Comparison of ENCODE assay signal across 1 cellular context in genomic region chr15:84883916-84884781, GRCh38.
TF ChIP-seq lines count a peak whose summit lies in the region.

Gene SLC28A1 (plus strand): TSS chr15:84884662. CDS start chr15:84887761, 3,099 bp downstream.

TF ChIP-seq in HepG2, 621 proteins besides CTCF, POLR2A, EP300 and RAD21 (continued from another document and continues in another):
- TF ChIP-seq, protein P1, sequence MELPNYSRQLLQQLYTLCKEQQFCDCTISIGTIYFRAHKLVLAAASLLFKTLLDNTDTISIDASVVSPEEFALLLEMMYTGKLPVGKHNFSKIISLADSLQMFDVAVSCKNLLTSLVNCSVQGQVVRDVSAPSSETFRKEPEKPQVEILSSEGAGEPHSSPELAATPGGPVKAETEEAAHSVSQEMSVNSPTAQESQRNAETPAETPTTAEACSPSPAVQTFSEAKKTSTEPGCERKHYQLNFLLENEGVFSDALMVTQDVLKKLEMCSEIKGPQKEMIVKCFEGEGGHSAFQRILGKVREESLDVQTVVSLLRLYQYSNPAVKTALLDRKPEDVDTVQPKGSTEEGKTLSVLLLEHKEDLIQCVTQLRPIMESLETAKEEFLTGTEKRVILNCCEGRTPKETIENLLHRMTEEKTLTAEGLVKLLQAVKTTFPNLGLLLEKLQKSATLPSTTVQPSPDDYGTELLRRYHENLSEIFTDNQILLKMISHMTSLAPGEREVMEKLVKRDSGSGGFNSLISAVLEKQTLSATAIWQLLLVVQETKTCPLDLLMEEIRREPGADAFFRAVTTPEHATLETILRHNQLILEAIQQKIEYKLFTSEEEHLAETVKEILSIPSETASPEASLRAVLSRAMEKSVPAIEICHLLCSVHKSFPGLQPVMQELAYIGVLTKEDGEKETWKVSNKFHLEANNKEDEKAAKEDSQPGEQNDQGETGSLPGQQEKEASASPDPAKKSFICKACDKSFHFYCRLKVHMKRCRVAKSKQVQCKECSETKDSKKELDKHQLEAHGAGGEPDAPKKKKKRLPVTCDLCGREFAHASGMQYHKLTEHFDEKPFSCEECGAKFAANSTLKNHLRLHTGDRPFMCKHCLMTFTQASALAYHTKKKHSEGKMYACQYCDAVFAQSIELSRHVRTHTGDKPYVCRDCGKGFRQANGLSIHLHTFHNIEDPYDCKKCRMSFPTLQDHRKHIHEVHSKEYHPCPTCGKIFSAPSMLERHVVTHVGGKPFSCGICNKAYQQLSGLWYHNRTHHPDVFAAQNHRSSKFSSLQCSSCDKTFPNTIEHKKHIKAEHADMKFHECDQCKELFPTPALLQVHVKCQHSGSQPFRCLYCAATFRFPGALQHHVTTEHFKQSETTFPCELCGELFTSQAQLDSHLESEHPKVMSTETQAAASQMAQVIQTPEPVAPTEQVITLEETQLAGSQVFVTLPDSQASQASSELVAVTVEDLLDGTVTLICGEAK (IDR thresholded peaks at IDR 0.05) = no peak
- TF ChIP-seq, protein P1 (CRISPR knock-in tag; IDR thresholded peaks at IDR 0.05) = peak; percentile 25; the same call in 1 of the 2 replicates
- TF ChIP-seq GABPA (IDR thresholded peaks at IDR 0.05; ENCODE audit: low read depth, low read length) (no peak), GABPA (CRISPR knock-in tag; IDR thresholded peaks at IDR 0.05; ENCODE audit: low read depth) (no peak), HNF1B (CRISPR knock-in tag; IDR thresholded peaks at IDR 0.05) (peak; percentile 77; the same call in 1 of the 2 replicates), SOX5 (CRISPR knock-in tag; IDR thresholded peaks at IDR 0.05; ENCODE audit: borderline replicate concordance) (peak; percentile 53; the same call in 1 of the 2 replicates), ZNF263 (CRISPR knock-in tag; IDR thresholded peaks at IDR 0.05) (peak; percentile 47; the same call in 1 of the 2 replicates), SPEN (CRISPR knock-in tag; IDR thresholded peaks at IDR 0.05; ENCODE audit: low read depth) (no peak), NCOR1 (IDR thresholded peaks at IDR 0.05; ENCODE audit: borderline replicate concordance, low read length) (peak; percentile 92), MLX (CRISPR knock-in tag; IDR thresholded peaks at IDR 0.05) (peak; percentile 93), ZNF644 (CRISPR knock-in tag; IDR thresholded peaks at IDR 0.05; ENCODE audit: low read depth) (peak; percentile 65; the same call in 1 of the 2 replicates), BCL6 (CRISPR knock-in tag; IDR thresholded peaks at IDR 0.05) (0 out of 2 replicates have a peak, but pooled peaks have one; percentile 15), ONECUT2 (CRISPR knock-in tag; IDR thresholded peaks at IDR 0.05) (no peak), HNF4G (IDR thresholded peaks at IDR 0.05; ENCODE audit: borderline replicate concordance, low read depth, low read length) (peak; percentile 93), HNF4G (CRISPR knock-in tag; IDR thresholded peaks at IDR 0.05; ENCODE audit: borderline replicate concordance, low read depth) (peak; percentile 69; the same call in 1 of the 2 replicates), POLR2AphosphoS5 (IDR thresholded peaks at IDR 0.05; ENCODE audit: low read depth, low read length) (peak; percentile 84), ZNF333 (CRISPR knock-in tag; IDR thresholded peaks at IDR 0.05; ENCODE audit: borderline replicate concordance) (no peak), SOX13 (IDR thresholded peaks at IDR 0.05) (no peak), SOX13 (CRISPR knock-in tag; conservative IDR thresholded peaks at IDR 0.05 in 1 of 2, IDR thresholded peaks at IDR 0.05 in 1 of 2) (peak in 1 of 2 experiments; percentile 14; a peak in 1 of 4 replicates), ZNF350 (CRISPR knock-in tag; IDR thresholded peaks at IDR 0.05; ENCODE audit: borderline replicate concordance, low read depth) (peak; percentile 59; the same call in 1 of the 2 replicates), SMC3 (IDR thresholded peaks at IDR 0.05; ENCODE audit: low read length) (peak; percentile 31; the same call in 1 of the 2 replicates), STAG1 (CRISPR knock-in tag; IDR thresholded peaks at IDR 0.05) (peak; percentile 25), MED1 (CRISPR knock-in tag; IDR thresholded peaks at IDR 0.05) (no peak)
- TF ChIP-seq, protein P2, sequence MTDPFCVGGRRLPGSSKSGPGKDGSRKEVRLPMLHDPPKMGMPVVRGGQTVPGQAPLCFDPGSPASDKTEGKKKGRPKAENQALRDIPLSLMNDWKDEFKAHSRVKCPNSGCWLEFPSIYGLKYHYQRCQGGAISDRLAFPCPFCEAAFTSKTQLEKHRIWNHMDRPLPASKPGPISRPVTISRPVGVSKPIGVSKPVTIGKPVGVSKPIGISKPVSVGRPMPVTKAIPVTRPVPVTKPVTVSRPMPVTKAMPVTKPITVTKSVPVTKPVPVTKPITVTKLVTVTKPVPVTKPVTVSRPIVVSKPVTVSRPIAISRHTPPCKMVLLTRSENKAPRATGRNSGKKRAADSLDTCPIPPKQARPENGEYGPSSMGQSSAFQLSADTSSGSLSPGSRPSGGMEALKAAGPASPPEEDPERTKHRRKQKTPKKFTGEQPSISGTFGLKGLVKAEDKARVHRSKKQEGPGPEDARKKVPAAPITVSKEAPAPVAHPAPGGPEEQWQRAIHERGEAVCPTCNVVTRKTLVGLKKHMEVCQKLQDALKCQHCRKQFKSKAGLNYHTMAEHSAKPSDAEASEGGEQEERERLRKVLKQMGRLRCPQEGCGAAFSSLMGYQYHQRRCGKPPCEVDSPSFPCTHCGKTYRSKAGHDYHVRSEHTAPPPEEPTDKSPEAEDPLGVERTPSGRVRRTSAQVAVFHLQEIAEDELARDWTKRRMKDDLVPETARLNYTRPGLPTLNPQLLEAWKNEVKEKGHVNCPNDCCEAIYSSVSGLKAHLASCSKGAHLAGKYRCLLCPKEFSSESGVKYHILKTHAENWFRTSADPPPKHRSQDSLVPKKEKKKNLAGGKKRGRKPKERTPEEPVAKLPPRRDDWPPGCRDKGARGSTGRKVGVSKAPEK (CRISPR knock-in tag; IDR thresholded peaks at IDR 0.05; ENCODE audit: borderline replicate concordance) = 0 out of 2 replicates have a peak, but pooled peaks have one; percentile 55
- TF ChIP-seq, protein P3, sequence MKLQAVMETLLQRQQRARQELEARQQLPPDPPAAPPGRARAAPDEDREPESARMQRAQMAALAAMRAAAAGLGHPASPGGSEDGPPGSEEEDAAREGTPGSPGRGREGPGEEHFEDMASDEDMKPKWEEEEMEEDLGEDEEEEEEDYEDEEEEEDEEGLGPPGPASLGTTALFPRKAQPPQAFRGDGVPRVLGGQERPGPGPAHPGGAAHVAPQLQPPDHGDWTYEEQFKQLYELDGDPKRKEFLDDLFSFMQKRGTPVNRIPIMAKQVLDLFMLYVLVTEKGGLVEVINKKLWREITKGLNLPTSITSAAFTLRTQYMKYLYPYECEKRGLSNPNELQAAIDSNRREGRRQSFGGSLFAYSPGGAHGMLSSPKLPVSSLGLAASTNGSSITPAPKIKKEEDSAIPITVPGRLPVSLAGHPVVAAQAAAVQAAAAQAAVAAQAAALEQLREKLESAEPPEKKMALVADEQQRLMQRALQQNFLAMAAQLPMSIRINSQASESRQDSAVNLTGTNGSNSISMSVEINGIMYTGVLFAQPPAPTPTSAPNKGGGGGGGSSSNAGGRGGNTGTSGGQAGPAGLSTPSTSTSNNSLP (IDR thresholded peaks at IDR 0.05; ENCODE audit: low read depth, low read length) = peak; percentile 59; the same call in 1 of the 2 replicates
- TF ChIP-seq, protein P4, sequence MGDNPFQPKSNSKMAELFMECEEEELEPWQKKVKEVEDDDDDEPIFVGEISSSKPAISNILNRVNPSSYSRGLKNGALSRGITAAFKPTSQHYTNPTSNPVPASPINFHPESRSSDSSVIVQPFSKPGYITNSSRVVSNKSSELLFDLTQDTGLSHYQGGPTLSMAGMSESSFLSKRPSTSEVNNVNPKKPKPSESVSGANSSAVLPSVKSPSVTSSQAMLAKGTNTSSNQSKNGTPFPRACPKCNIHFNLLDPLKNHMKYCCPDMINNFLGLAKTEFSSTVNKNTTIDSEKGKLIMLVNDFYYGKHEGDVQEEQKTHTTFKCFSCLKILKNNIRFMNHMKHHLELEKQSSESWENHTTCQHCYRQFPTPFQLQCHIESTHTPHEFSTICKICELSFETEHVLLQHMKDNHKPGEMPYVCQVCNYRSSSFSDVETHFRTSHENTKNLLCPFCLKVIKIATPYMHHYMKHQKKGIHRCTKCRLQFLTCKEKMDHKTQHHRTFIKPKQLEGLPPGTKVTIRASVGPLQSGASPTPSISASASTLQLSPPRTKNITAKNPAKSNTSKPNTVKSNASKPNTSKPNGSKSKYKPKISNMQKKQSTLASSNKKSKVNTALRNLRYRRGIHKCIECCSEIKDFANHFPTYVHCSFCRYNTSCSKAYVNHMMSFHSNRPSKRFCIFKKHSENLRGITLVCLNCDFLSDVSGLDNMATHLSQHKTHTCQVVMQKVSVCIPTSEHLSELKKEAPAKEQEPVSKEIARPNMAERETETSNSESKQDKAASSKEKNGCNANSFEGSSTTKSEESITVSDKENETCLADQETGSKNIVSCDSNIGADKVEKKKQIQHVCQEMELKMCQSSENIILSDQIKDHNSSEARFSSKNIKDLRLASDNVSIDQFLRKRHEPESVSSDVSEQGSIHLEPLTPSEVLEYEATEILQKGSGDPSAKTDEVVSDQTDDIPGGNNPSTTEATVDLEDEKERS (CRISPR knock-in tag; IDR thresholded peaks at IDR 0.05) = no peak
- TF ChIP-seq, protein P5, sequence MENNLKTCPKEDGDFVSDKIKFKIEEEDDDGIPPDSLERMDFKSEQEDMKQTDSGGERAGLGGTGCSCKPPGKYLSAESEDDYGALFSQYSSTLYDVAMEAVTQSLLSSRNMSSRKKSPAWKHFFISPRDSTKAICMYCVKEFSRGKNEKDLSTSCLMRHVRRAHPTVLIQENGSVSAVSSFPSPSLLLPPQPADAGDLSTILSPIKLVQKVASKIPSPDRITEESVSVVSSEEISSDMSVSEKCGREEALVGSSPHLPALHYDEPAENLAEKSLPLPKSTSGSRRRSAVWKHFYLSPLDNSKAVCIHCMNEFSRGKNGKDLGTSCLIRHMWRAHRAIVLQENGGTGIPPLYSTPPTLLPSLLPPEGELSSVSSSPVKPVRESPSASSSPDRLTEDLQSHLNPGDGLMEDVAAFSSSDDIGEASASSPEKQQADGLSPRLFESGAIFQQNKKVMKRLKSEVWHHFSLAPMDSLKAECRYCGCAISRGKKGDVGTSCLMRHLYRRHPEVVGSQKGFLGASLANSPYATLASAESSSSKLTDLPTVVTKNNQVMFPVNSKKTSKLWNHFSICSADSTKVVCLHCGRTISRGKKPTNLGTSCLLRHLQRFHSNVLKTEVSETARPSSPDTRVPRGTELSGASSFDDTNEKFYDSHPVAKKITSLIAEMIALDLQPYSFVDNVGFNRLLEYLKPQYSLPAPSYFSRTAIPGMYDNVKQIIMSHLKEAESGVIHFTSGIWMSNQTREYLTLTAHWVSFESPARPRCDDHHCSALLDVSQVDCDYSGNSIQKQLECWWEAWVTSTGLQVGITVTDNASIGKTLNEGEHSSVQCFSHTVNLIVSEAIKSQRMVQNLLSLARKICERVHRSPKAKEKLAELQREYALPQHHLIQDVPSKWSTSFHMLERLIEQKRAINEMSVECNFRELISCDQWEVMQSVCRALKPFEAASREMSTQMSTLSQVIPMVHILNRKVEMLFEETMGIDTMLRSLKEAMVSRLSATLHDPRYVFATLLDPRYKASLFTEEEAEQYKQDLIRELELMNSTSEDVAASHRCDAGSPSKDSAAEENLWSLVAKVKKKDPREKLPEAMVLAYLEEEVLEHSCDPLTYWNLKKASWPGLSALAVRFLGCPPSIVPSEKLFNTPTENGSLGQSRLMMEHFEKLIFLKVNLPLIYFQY (CRISPR knock-in tag; IDR thresholded peaks at IDR 0.05; ENCODE audit: borderline replicate concordance) = peak; percentile 52; the same call in 1 of the 2 replicates
